Comparison of ENCODE assay signal across 21 cellular contexts in genomic region chr3:40763812-40764211, GRCh38.
"Had no signal": no experiment of that assay in that cellular context is flagged by ENCODE, and none has a peak within 500 bp of the region (broad histone marks: within the 10 kb centered on the region; RNA-seq: fewer than 3 reads in every experiment).

No MANE protein-coding gene starts in this region.

- H3K27me3 ChIP-seq: esophagus muscularis mucosa, right atrium auricular region, spleen, suprapubic skin, tibial artery, upper lobe of right lung had no signal

- H3K27ac ChIP-seq: esophagus muscularis mucosa, foreskin keratinocyte, left ventricle myocardium inferior, right atrium auricular region, suprapubic skin, tibial artery, upper lobe of right lung had no signal

- H3K4me1 ChIP-seq: foreskin keratinocyte, right atrium auricular region, spleen, suprapubic skin, upper lobe of right lung had no signal

- H3K36me3 ChIP-seq: esophagus muscularis mucosa, left ventricle myocardium inferior, right atrium auricular region, spleen, suprapubic skin, tibial artery, upper lobe of right lung had no signal

- H3K9me3 ChIP-seq: mucosa of descending colon, tibial artery, upper lobe of right lung had no signal

- DNase-seq: activated CD4-positive, alpha-beta memory T cell treated with anti-CD3 and anti-CD28 coated beads, Interleukin-2, amount 10 ng/mL, durations not matched to agents 7 days and 5 days; activated CD4-positive, alpha-beta T cell treated with anti-CD3 and anti-CD28 coated beads for 1 hour; activated CD4-positive, alpha-beta T cell treated with anti-CD3 and anti-CD28 coated beads, Interleukin-2, amount 10 ng/mL, durations not matched to agents 7 days and 5 days; activated naive CD4-positive, alpha-beta T cell; activated T-cell treated with anti-CD3 and anti-CD28 coated beads, Interleukin-2, amount 50 U/mL, for 48 hours; anterior cingulate cortex; endodermal cell; foreskin keratinocyte; islet precursor cell; left ventricle myocardium inferior; mucosa of descending colon; spleen; stimulated activated naive CD4-positive, alpha-beta T cell; T-helper 9 cell; tibial artery; upper lobe of right lung had no signal

- H3K4me3 ChIP-seq: esophagus muscularis mucosa, left ventricle myocardium inferior, mucosa of descending colon, right atrium auricular region, spleen, suprapubic skin, tibial artery, upper lobe of right lung had no signal

- ATAC-seq: activated naive CD4-positive, alpha-beta T cell treated with anti-CD3 and anti-CD28 coated beads, Interleukin-2, amount 50 U/mL, for 72 hours; foreskin keratinocyte; natural killer cell treated with Interleukin-12 subunit alpha and Interleukin-12 subunit beta and Interleukin-15 and Interleukin-18, amount 100 ng/mL, for 72 hours; upper lobe of right lung had no signal
